In the genomic region with DNA sequence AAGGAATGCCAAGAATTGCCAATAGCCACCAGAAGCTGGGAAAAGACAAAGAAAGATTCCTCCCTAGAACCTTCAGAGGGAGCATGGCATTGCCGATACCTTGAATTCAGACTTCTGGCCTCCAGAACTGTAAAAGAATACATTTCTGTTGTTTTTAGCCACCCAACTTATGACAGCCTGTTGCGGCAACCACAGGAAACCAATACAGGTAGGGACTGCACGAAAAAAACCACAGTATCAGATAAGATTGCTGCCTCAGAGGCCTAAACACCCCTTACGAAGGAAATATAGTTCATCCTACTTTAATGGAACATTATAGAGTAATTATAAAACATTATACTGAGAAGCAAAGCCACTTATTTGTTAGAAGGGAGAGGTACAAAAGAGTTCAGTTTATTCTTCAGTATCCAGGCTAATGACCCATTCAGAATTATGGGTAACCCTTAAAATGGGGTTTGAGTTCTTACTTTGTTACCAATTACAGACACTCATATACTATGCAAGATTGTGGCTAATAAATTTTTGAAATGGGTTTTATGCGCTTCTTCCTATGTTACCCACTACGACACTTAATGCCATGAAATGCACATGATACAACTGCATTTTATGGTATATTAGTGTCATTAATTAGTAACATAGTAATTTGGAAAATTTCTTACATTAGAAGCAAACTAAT, we compare ENCODE assay signal across 15 cellular contexts. TPM values are rescaled to one million over a fixed set of nuclear protein-coding genes. Genes with fewer than 3 reads are reported as not detected.
A peak's percentile ranks its signal among the peaks of the same experiment; 100 is the strongest.
DNase-seq lines count a peak whose midpoint lies in the region; ATAC-seq, FAIRE-seq and TF ChIP-seq lines count a peak whose summit lies in the region.
"Had no signal": no experiment of that assay in that cellular context is flagged by ENCODE, and none has a peak within 500 bp of the region (broad histone marks: within the 10 kb centered on the region; RNA-seq: fewer than 3 reads in every experiment).

No MANE protein-coding gene starts in this region.

- H3K9ac ChIP-seq in DND-41 (ENCODE audit: low read depth, low read length) = no peak overlapping the region
- H3K9ac ChIP-seq: BLaER1, KMS-11 had no signal

- H3K36me3 ChIP-seq in DND-41 (ENCODE audit: insufficient read depth, low read length) = no peaks in the 10 kb centered on the region
- no peaks in the 10 kb centered on the region for H3K36me3 ChIP-seq in small intestine (ENCODE audit: control insufficient read depth in 2 of 2, insufficient read depth in 2 of 2, low read length in 2 of 2)
- H3K36me3 ChIP-seq: BLaER1, upper lobe of right lung, WERI-Rb-1 had no signal

- H3K27ac ChIP-seq in DND-41 (ENCODE audit: low read length) (no peak overlapping the region), small intestine (ENCODE audit: low read depth in 1 of 2, low read length in 1 of 2) (no peak overlapping the region)
- H3K27ac ChIP-seq: BLaER1, epithelial cell of prostate, KMS-11, upper lobe of right lung, WERI-Rb-1 had no signal

- whole genome bisulfite sequencing in small intestine, 3 donors = 65 to 67% (median 66%) methylated on average over 6 of the region's 6 CpGs

- no peak overlapping the region for H3K4me2 ChIP-seq in DND-41 (ENCODE audit: insufficient read depth, low read length)
- H3K4me2 ChIP-seq: BLaER1, KMS-11 had no signal

- H3K4me3 ChIP-seq in DND-41 (ENCODE audit: low read depth in 1 of 2, low read length in 2 of 2) (no peak overlapping the region), small intestine (ENCODE audit: low read depth in 1 of 2, low read length in 2 of 2) (no peak overlapping the region)
- H3K4me3 ChIP-seq: BLaER1, upper lobe of right lung had no signal

- H3K4me1 ChIP-seq in DND-41 (ENCODE audit: insufficient read depth, low read length) = peaks cover 17% of the 10 kb centered on the region; the same call in 1 of the 2 replicates
- H3K4me1 ChIP-seq in small intestine (ENCODE audit: control insufficient read depth in 2 of 2, insufficient read depth in 1 of 2, low read depth in 1 of 2, low read length in 1 of 2) = no peaks in the 10 kb centered on the region
- H3K4me1 ChIP-seq: BLaER1, upper lobe of right lung had no signal

- TF ChIP-seq CTCF in DND-41 (IDR thresholded peaks at IDR 0.05; ENCODE audit: borderline replicate concordance, extremely low read depth, low read length, poor library complexity, severe bottlenecking) = no peak

- ATAC-seq in DND-41 (ENCODE audit: insufficient read depth, low read depth) = peak; percentile 99
- no peak for ATAC-seq in HG03139 (IDR thresholded peaks at IDR 0.05; ENCODE audit: unreplicated experiment)
- no peak for ATAC-seq in GM18861 (IDR thresholded peaks at IDR 0.05; ENCODE audit: unreplicated experiment)
- ATAC-seq: upper lobe of right lung had no signal

- H2AFZ ChIP-seq in DND-41 (ENCODE audit: low read depth, low read length) = no peak overlapping the region

- H4K20me1 ChIP-seq in DND-41 (ENCODE audit: insufficient read depth, low read length) = no peaks in the 10 kb centered on the region
- H4K20me1 ChIP-seq: BLaER1 had no signal

- no peaks in the 10 kb centered on the region for H3K9me3 ChIP-seq in DND-41 (ENCODE audit: insufficient read depth, low read length, severe bottlenecking)
- H3K9me3 ChIP-seq in small intestine (ENCODE audit: control insufficient read depth, low read depth) = no peaks in the 10 kb centered on the region
- H3K9me3 ChIP-seq: BLaER1, upper lobe of right lung had no signal

- H3K27me3 ChIP-seq in DND-41 (ENCODE audit: insufficient read depth, low read length, poor library complexity) (peaks cover 6% of the 10 kb centered on the region), small intestine (ENCODE audit: control insufficient read depth in 2 of 2, insufficient read depth in 2 of 2, low read length in 2 of 2) (no peaks in the 10 kb centered on the region)
- H3K27me3 ChIP-seq: upper lobe of right lung had no signal

- FAIRE-seq in small intestine (lab: Jason Lieb, UNC) = no peak

- no peaks in the 10 kb centered on the region for H3K79me2 ChIP-seq in DND-41 (ENCODE audit: insufficient read depth, low read length)

- DNase-seq in DND-41 (peak; percentile 26), SKM-1 (lab: John Stamatoyannopoulos, UW; ENCODE audit: unreplicated experiment) (peak; percentile 2), activated T-helper 1 cell treated with Interleukin-2 at 50 U/mL for 16 hours (ENCODE audit: low read depth) (peak; percentile 18), small intestine (peak; percentile 16), Ammon's horn (ENCODE audit: low spot score) (no peak), OCI-M2 (lab: John Stamatoyannopoulos, UW; ENCODE audit: unreplicated experiment) (no peak)
- DNase-seq: H9, hippocampal formation, upper lobe of right lung, WERI-Rb-1 had no signal

RNA-seq across cellular contexts. Expression of gene SMIM10L2A, which starts 37.4 kb away (rescaled TPM):
- under 1 TPM in 1 of 3 donors, not detected in 2; 0.92 TPM for polyA plus RNA-seq in small intestine

RNA-seq across cellular contexts. Expression of gene ZNF449, which starts 39.7 kb away (rescaled TPM):
- 1 to 10 TPM in 2 of 3 donors, under 1 TPM in 1; 0.67 to 1.1 (median 1.1) TPM for polyA plus RNA-seq in small intestine

RNA-seq across cellular contexts. Expression of gene ZNF75D, which starts 40.4 kb away (rescaled TPM):
- polyA plus RNA-seq in small intestine = 1 to 10 TPM; 5.7 to 9.4 (median 5.9) TPM

Comparison
In these comparisons a context has a peak if more than half of its experiments do, and no peak if none do; other contexts are left out.
1. DNase-seq: peak in DND-41 (single experiment), SKM-1 (single experiment), activated T-helper 1 cell treated with Interleukin-2 at 50 U/mL for 16 hours (single experiment) and small intestine (single experiment); none in Ammon's horn (single experiment) and OCI-M2 (single experiment).